In genomic region chr10:15293862-15294835, GRCh38 we compare ENCODE assay signal across 15 cellular contexts.
A peak's percentile ranks its signal among the peaks of the same experiment; 100 is the strongest.
DNase-seq lines count a peak whose midpoint lies in the region; ATAC-seq, FAIRE-seq and TF ChIP-seq lines count a peak whose summit lies in the region.
"Had no signal": no experiment of that assay in that cellular context is flagged by ENCODE, and none has a peak within 500 bp of the region (broad histone marks: within the 10 kb centered on the region; RNA-seq: fewer than 3 reads in every experiment).

No MANE protein-coding gene starts in this region.

- intact Hi-C loops in HepG2 (cut with micrococcal nuclease; ENCODE audit: unreplicated experiment), result no loop called here

- H3K27ac ChIP-seq in caudate nucleus (ENCODE audit: low read depth, low read length), result peak overlapping the region; percentile 74
- no peak overlapping the region for H3K27ac ChIP-seq in HepG2 (ENCODE audit: extremely low read length, insufficient read depth, low read length)
- H3K27ac ChIP-seq: A549 had no signal

- no peak overlapping the region for H3K4me2 ChIP-seq in HepG2 (ENCODE audit: low read depth, low read length)
- H3K4me2 ChIP-seq: A549 had no signal

- H3K4me3 ChIP-seq in HepG2 (replicated peaks in 1 of 3; ENCODE audit: insufficient read depth in 1 of 3, low read depth in 2 of 3, low read length in 3 of 3), result no peak overlapping the region
- H3K4me3 ChIP-seq: A549 had no signal

- BruUV-seq in HepG2 (replicated peaks; lab: Mats Ljungman, UMichigan), result no TSS peak

- H3K79me2 ChIP-seq in HepG2 (ENCODE audit: insufficient read depth, low read length), result peaks cover 15% of the 10 kb centered on the region

- no peaks in the 10 kb centered on the region for H3K36me3 ChIP-seq in HepG2 (replicated peaks in 1 of 2; ENCODE audit: control insufficient read depth in 1 of 2, insufficient read depth in 2 of 2, low read length in 2 of 2)

- H2AFZ ChIP-seq in HepG2 (ENCODE audit: low read length), result no peak overlapping the region

- H3K27me3 ChIP-seq in HepG2 (ENCODE audit: control insufficient read depth in 1 of 2, insufficient read depth in 2 of 2, low read length in 2 of 2), result no peaks in the 10 kb centered on the region

- POLR2A ChIA-PET in HepG2 (lab: Yijun Ruan, JAX), result no interaction called here

- CTCF ChIA-PET in HepG2 (lab: Yijun Ruan, JAX; ENCODE audit: low intra/inter-chr PET ratio, low total read pairs), result no interaction called here

- no peaks in the 10 kb centered on the region for H3K9me3 ChIP-seq in HepG2 (ENCODE audit: low read length)
- H3K9me3 ChIP-seq: A549 had no signal

- 88% methylated on average over 11 of the region's 13 CpGs for WGBS in HepG2 (ENCODE audit: low lambda C conversion rate)

- no peak for TF ChIP-seq EP300 in HepG2 (IDR thresholded peaks at IDR 0.05; ENCODE audit: low read depth in 2 of 2, low read length in 2 of 2)
- TF ChIP-seq EP300 in HepG2 (CRISPR knock-in tag; IDR thresholded peaks at IDR 0.05; ENCODE audit: borderline replicate concordance), result no peak

- peak; percentile 56 for DNase-seq in A172 (ENCODE audit: low spot score)
- DNase-seq in HS-5 (ENCODE audit: low read depth), result peak; percentile 2
- DNase-seq in caudate nucleus (lab: John Stamatoyannopoulos, UW), result peak in 24 of 61 donors; percentile 15 to 74 (median 30)
- no peak for DNase-seq in HepG2 (ENCODE audit: low spot score)
- no peak for DNase-seq in COLO668 (lab: John Stamatoyannopoulos, UW; ENCODE audit: unreplicated experiment)
- no peak for DNase-seq in activated CD4-positive, alpha-beta T cell treated with anti-CD3 and anti-CD28 coated beads, Interleukin-2, amount 50 U/mL, for 4 hours
- DNase-seq in GF-D8 (lab: John Stamatoyannopoulos, UW), result no peak
- DNase-seq: activated CD4-positive, alpha-beta T cell treated with anti-CD3 and anti-CD28 coated beads, Interleukin-2, amount 50 U/mL, for 48 hours; NCI-H524 treated with DMSO at 0.1 percent for 48 hours; SHP77 treated with DMSO at 0.1 percent for 48 hours; small intestine had no signal

- no peak overlapping the region for H3K9ac ChIP-seq in HepG2 (ENCODE audit: insufficient read depth, low read depth, low read length)

- no peak for TF ChIP-seq CTCF in HepG2 (CRISPR knock-in tag; IDR thresholded peaks at IDR 0.05)

- peaks cover 5% of the 10 kb centered on the region; the same call in 1 of the 2 replicates for H4K20me1 ChIP-seq in HepG2 (ENCODE audit: insufficient read depth, low read length)

- in situ Hi-C loops in HepG2 (cut with HindIII; ENCODE audit: extremely low pct_ligation_motif_present, low pct_unique_long_range_greater_than_20kb), result no loop called here

- TF ChIP-seq POLR2A in HepG2 (IDR thresholded peaks at IDR 0.05; ENCODE audit: insufficient read depth in 1 of 2, low read depth in 2 of 2, low read length in 2 of 2), result no peak

- ATAC-seq in HepG2 (no peak), GM21360 (IDR thresholded peaks at IDR 0.05; ENCODE audit: unreplicated experiment) (no peak)
- ATAC-seq: A549, HCT116 had no signal

- no peak for TF ChIP-seq RAD21 in HepG2 (CRISPR knock-in tag; IDR thresholded peaks at IDR 0.05)

- H3K4me1 ChIP-seq in HepG2 (ENCODE audit: insufficient read depth, low read length), result no peaks in the 10 kb centered on the region
- H3K4me1 ChIP-seq: A549 had no signal

- FAIRE-seq in HepG2 (lab: Jason Lieb, UNC), result no peak
- FAIRE-seq: A549, endometrium, small intestine had no signal

TF ChIP-seq in HepG2, 621 proteins besides CTCF, POLR2A, EP300 and RAD21:
- TF ChIP-seq EHMT2 (IDR thresholded peaks at IDR 0.05; ENCODE audit: borderline replicate concordance, low read depth, low read length), result no peak
- 0 out of 2 replicates have a peak, but pooled peaks have one; percentile 21 for TF ChIP-seq ZNF263 (CRISPR knock-in tag; IDR thresholded peaks at IDR 0.05)
TF ChIP-seq in HepG2: peak in this region for 1.

Comparison
In these comparisons a context has a peak if more than half of its experiments do, and no peak if none do; other contexts are left out.
1. DNase-seq: peak in A172 (single experiment) and HS-5 (single experiment); none in HepG2 (single experiment), COLO668 (single experiment), activated CD4-positive, alpha-beta T cell treated with anti-CD3 and anti-CD28 coated beads, Interleukin-2, amount 50 U/mL, for 4 hours (0 of 2) and GF-D8 (single experiment).